8 cellular contexts compared by ENCODE assay signal in genomic region chr4:25233194-25233593, GRCh38. TPM values are rescaled to one million over a fixed set of nuclear protein-coding genes. Genes with fewer than 3 reads are reported as not detected.
A peak's percentile ranks its signal among the peaks of the same experiment; 100 is the strongest.
DNase-seq lines count a peak whose midpoint lies in the region; ATAC-seq, FAIRE-seq and TF ChIP-seq lines count a peak whose summit lies in the region.

No MANE protein-coding gene starts in this region.

- no peak for FAIRE-seq in kidney (lab: Jason Lieb, UNC)

- peaks cover 34% of the 10 kb centered on the region for H3K9me3 Mint-ChIP-seq in activated CD8-positive, alpha-beta T cell treated with anti-CD3 and anti-CD28 coated beads, Interleukin-2, amount 10 ng/mL, durations not matched to agents 7 days and 5 days (ENCODE audit: insufficient read depth)

- intact Hi-C loops in kidney (cut with DNase I), result no loop called here

- H3K36me3 ChIP-seq in kidney (ENCODE audit: control insufficient read depth in 1 of 2, insufficient read depth in 2 of 2, low read length in 2 of 2) (no peaks in the 10 kb centered on the region), subcutaneous abdominal adipose tissue (ENCODE audit: control insufficient read depth in 5 of 5, insufficient read depth in 5 of 5, low read length in 5 of 5) (no peaks in the 10 kb centered on the region)

- POLR2A ChIA-PET in activated CD8-positive, alpha-beta T cell treated with anti-CD3 and anti-CD28 coated beads, Interleukin-2, amount 10 ng/mL, durations not matched to agents 7 days and 5 days (lab: Charles Lee), result interaction anchor here (0.6 to 4.4 kb wide), 15 partner anchors 10 to 232 kb away, joined by 3 to 59 read pairs (median 3); partner anchors contain the start of genes ANAPC4, SEPSECS and ZCCHC4

- peak overlapping the region; percentile 85 for H3K27ac Mint-ChIP-seq in activated CD8-positive, alpha-beta T cell treated with anti-CD3 and anti-CD28 coated beads, Interleukin-2, amount 10 ng/mL, durations not matched to agents 7 days and 5 days

- peak overlapping the region; percentile 90 for H3K4me3 Mint-ChIP-seq in activated CD8-positive, alpha-beta T cell treated with anti-CD3 and anti-CD28 coated beads, Interleukin-2, amount 10 ng/mL, durations not matched to agents 7 days and 5 days

- H3K36me3 Mint-ChIP-seq in activated CD8-positive, alpha-beta T cell treated with anti-CD3 and anti-CD28 coated beads, Interleukin-2, amount 10 ng/mL, durations not matched to agents 7 days and 5 days (ENCODE audit: low read depth), result peaks cover 58% of the 10 kb centered on the region

- H3K27ac ChIP-seq in kidney (ENCODE audit: low read depth in 2 of 2, low read length in 2 of 2) (no peak overlapping the region), subcutaneous abdominal adipose tissue (ENCODE audit: low read depth, low read length) (peak overlapping the region; percentile 47)

- ATAC-seq in activated CD8-positive, alpha-beta T cell treated with anti-CD3 and anti-CD28 coated beads, Interleukin-2, amount 10 ng/mL, durations not matched to agents 7 days and 5 days, result no peak
- ATAC-seq in GM18868 (IDR thresholded peaks at IDR 0.05; ENCODE audit: unreplicated experiment), result no peak

- H3K9me3 ChIP-seq in kidney (ENCODE audit: control insufficient read depth in 1 of 2, low read length in 2 of 2) (peaks cover 0 to 4% of the 10 kb centered on the region in 2 donors), subcutaneous abdominal adipose tissue (ENCODE audit: control insufficient read depth in 5 of 5, low read length in 5 of 5) (peaks cover 4 to 25% (median 25%) of the 10 kb centered on the region in 5 donors)

- CTCF ChIA-PET in activated CD8-positive, alpha-beta T cell treated with anti-CD3 and anti-CD28 coated beads, Interleukin-2, amount 10 ng/mL, durations not matched to agents 7 days and 5 days (lab: Charles Lee), result interaction anchor here (0.7 to 7.3 kb wide), 8 partner anchors 20 to 135 kb away, joined by 3 to 65 read pairs (median 4); partner anchors contain the start of gene ZCCHC4

- DNase-seq in NCI-H2227 treated with DMSO at 0.1 percent for 48 hours (lab: John Stamatoyannopoulos, UW) (peak; percentile 42), NCI-H2227 (lab: John Stamatoyannopoulos, UW; ENCODE audit: unreplicated experiment) (no peak), kidney (no peak), SK-N-DZ (ENCODE audit: low spot score) (no peak), hypothalamus (lab: John Stamatoyannopoulos, UW) (no peak)
- DNase-seq in activated CD8-positive, alpha-beta T cell treated with anti-CD3 and anti-CD28 coated beads, Interleukin-2, amount 10 ng/mL, durations not matched to agents 7 days and 5 days, result no peak

- no peaks in the 10 kb centered on the region for H3K27me3 ChIP-seq in subcutaneous abdominal adipose tissue (ENCODE audit: control insufficient read depth in 5 of 5, insufficient read depth in 4 of 5, low read length in 5 of 5)

- H3K9ac ChIP-seq in kidney (ENCODE audit: low read length in 2 of 2), result peak overlapping the region in 1 of 2 donors; percentile 13
- H3K9ac ChIP-seq in subcutaneous abdominal adipose tissue (ENCODE audit: low read length in 5 of 5), result peak overlapping the region in 1 of 5 donors; percentile 14

- H3K4me1 ChIP-seq in kidney (ENCODE audit: control insufficient read depth in 1 of 2, insufficient read depth in 1 of 2, low read depth in 1 of 2, low read length in 2 of 2), result peaks cover 4% of the 10 kb centered on the region in 2 donors
- H3K4me1 ChIP-seq in subcutaneous abdominal adipose tissue (ENCODE audit: control insufficient read depth in 5 of 5, insufficient read depth in 5 of 5, low read length in 5 of 5), result peaks cover 0 to 18% (median 8%) of the 10 kb centered on the region in 5 donors

- peak overlapping the region; percentile 59 to 66 for H3K4me3 ChIP-seq in kidney (ENCODE audit: low read length in 2 of 2)
- peak overlapping the region; percentile 47 to 90 (median 67) for H3K4me3 ChIP-seq in subcutaneous abdominal adipose tissue (ENCODE audit: low read depth in 1 of 5, low read length in 5 of 5)

- H3K27me3 Mint-ChIP-seq in activated CD8-positive, alpha-beta T cell treated with anti-CD3 and anti-CD28 coated beads, Interleukin-2, amount 10 ng/mL, durations not matched to agents 7 days and 5 days (ENCODE audit: low read depth), result no peaks in the 10 kb centered on the region

- no peak for TF ChIP-seq CTCF in kidney (IDR thresholded peaks at IDR 0.05; ENCODE audit: borderline replicate concordance, extremely low read depth, insufficient read depth)

- peaks cover 37% of the 10 kb centered on the region for H3K4me1 Mint-ChIP-seq in activated CD8-positive, alpha-beta T cell treated with anti-CD3 and anti-CD28 coated beads, Interleukin-2, amount 10 ng/mL, durations not matched to agents 7 days and 5 days (ENCODE audit: low read depth)

RNA-seq across cellular contexts. Expression of gene PI4K2B, which starts 0.6 kb away (rescaled TPM):
- total RNA-seq in activated CD8-positive, alpha-beta T cell treated with anti-CD3 and anti-CD28 coated beads, Interleukin-2, amount 10 ng/mL, durations not matched to agents 7 days and 5 days, result 10 to 100 TPM; 42.2 to 46.1 TPM
- 11.8 TPM for total RNA-seq in kidney
- polyA plus RNA-seq in kidney (ENCODE audit: insufficient read depth, low read depth, low replicate concordance), result 7.1 TPM
- 30.9 and 31.0 TPM in 2 replicates for polyA plus RNA-seq in SK-N-DZ (2014; cell fraction: cytosol; rRNA removed)
- 16.8 and 19.0 TPM in 2 replicates for polyA plus RNA-seq in SK-N-DZ (2014; cell fraction: nucleus; rRNA removed)
